10 cellular contexts compared by ENCODE assay signal in the genomic region with DNA sequence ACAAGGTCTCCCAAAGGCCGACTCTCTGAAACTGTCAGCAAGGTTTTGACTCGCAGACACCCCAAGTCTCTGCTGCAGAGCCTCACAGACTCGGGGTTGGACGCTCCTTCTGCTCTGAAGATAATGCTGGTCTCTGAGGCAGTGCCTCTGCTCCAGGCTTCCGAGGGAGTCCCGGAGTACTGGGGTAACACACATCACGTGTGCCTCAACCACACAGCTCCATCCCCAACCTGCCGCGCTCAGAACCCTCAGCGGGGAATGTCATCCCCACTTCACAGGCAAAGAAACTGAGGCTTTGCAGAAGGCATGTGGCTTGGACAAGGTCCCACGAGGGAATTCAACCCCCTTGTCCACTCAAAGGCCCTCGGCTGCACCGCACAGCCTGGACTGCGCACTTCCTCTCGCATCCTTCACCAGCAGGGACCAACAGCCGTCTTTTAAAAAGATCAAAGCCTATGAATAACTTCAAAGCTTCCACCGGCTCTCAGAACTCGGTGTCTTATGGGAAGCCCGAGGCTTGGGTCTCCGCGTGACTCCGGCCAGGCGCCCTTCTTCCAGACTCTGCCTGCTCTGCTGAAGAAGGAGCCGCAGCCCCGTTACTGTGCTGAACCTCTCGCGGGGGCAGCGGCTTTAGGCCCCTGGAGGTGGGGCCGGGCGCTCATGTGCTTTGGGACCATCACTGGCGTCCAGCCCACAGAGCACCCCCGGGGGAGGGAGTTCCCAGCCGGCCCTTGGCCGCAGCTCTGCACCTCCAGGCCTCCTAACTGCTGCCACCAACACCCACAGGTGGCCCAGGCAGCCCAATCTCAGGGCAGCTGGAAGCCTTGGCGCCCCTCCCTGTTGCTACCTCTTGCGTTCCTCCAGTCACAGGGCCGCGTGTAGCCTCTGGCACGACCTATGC. TPM values are rescaled to one million over a fixed set of nuclear protein-coding genes. Genes with fewer than 3 reads are reported as not detected.
DNase-seq lines count a peak whose midpoint lies in the region; ATAC-seq and TF ChIP-seq lines count a peak whose summit lies in the region.
"Had no signal": no experiment of that assay in that cellular context is flagged by ENCODE, and none has a peak within 500 bp of the region (broad histone marks: within the 10 kb centered on the region; RNA-seq: fewer than 3 reads in every experiment).

No MANE protein-coding gene starts in this region.

- H3K27me3 ChIP-seq in spleen (replicated peaks in 1 of 7), result peaks cover 0 to 22% (median 5%) of the 10 kb centered on the region in 7 donors

- H3K36me3 ChIP-seq in HEK293 (ENCODE audit: control insufficient read depth in 2 of 2, insufficient read depth in 1 of 2, low read length in 2 of 2), result no peaks in the 10 kb centered on the region
- peaks cover 0 to 53% (median 22%) of the 10 kb centered on the region in 6 donors for H3K36me3 ChIP-seq in spleen

- WGBS in spleen, 5 donors, result 47 to 67% (median 61%) methylated on average over 17 to 39 of the region's 39 CpGs

- H3K4me3 ChIP-seq in HEK293 (ENCODE audit: low read depth, low read length), result no peak overlapping the region
- peak overlapping the region; percentile 50 to 86 (median 62) for H3K4me3 ChIP-seq in spleen

- ATAC-seq in left ventricle myocardium superior (no peak), HG02763 (IDR thresholded peaks at IDR 0.05; ENCODE audit: unreplicated experiment) (no peak), GM21526 (IDR thresholded peaks at IDR 0.05; ENCODE audit: low FRiP score, unreplicated experiment) (no peak)

- no peaks in the 10 kb centered on the region for H3K4me1 ChIP-seq in HEK293 (ENCODE audit: control insufficient read depth, insufficient read depth, low read length)
- peaks cover 36 to 99% (median 80%) of the 10 kb centered on the region in 6 donors for H3K4me1 ChIP-seq in spleen

- CTCF ChIA-PET in HEK293 (lab: Yijun Ruan, JAX), result no interaction called here
- CTCF ChIA-PET in activated naive CD4-positive, alpha-beta T cell treated with anti-CD3 and anti-CD28 coated beads, Interleukin-2, amount 10 ng/mL, durations not matched to agents 7 days and 5 days (lab: Charles Lee), result interaction anchor here (0.7 to 1.1 kb wide), 4 partner anchors 12 to 110 kb away, joined by 3 to 4 read pairs (median 3); no protein-coding TSS in a partner anchor

- no peaks in the 10 kb centered on the region for H3K9me3 ChIP-seq in HEK293 (ENCODE audit: control insufficient read depth, insufficient read depth, low read depth, low read length)
- no peaks in the 10 kb centered on the region for H3K9me3 ChIP-seq in spleen

- H3K27me3 Mint-ChIP-seq in activated naive CD4-positive, alpha-beta T cell treated with anti-CD3 and anti-CD28 coated beads, Interleukin-2, amount 10 ng/mL, durations not matched to agents 7 days and 5 days, result no peaks in the 10 kb centered on the region

- TF ChIP-seq CTCF in HEK293 (tag by site-specific recombination; IDR thresholded peaks at IDR 0.05), result no peak
- no peak for TF ChIP-seq CTCF in spleen (IDR thresholded peaks at IDR 0.05 in 8 of 11, conservative IDR thresholded peaks at IDR 0.05 in 3 of 11)

- POLR2A ChIA-PET in HEK293 (lab: Yijun Ruan, JAX), result no interaction called here

- H3K4me1 Mint-ChIP-seq in activated naive CD4-positive, alpha-beta T cell treated with anti-CD3 and anti-CD28 coated beads, Interleukin-2, amount 10 ng/mL, durations not matched to agents 7 days and 5 days, result peaks cover 65% of the 10 kb centered on the region

- no peak for TF ChIP-seq POLR2A in spleen (IDR thresholded peaks at IDR 0.05)

- H3K9me3 Mint-ChIP-seq in activated naive CD4-positive, alpha-beta T cell treated with anti-CD3 and anti-CD28 coated beads, Interleukin-2, amount 10 ng/mL, durations not matched to agents 7 days and 5 days, result no peaks in the 10 kb centered on the region

- intact Hi-C loops in left ventricle myocardium superior (cut with micrococcal nuclease), result no loop called here
- intact Hi-C loops in spleen (cut with DNase I; ENCODE audit: low total_unique reads), result no loop called here

- peak overlapping the region; percentile 100 for H3K4me3 Mint-ChIP-seq in activated naive CD4-positive, alpha-beta T cell treated with anti-CD3 and anti-CD28 coated beads, Interleukin-2, amount 10 ng/mL, durations not matched to agents 7 days and 5 days

- peak; percentile 63 for DNase-seq in activated naive CD4-positive, alpha-beta T cell treated with anti-CD3 and anti-CD28 coated beads, Interleukin-2, amount 10 ng/mL, durations not matched to agents 7 days and 5 days
- DNase-seq in left ventricle myocardium superior, result peak; percentile 50
- DNase-seq in spleen, result peak; percentile 74
- no peak for DNase-seq in GF-D8 (lab: John Stamatoyannopoulos, UW)
- no peak for DNase-seq in GDM1 (lab: John Stamatoyannopoulos, UW)
- DNase-seq: activated CD4-positive, CD25-positive, alpha-beta regulatory T cell had no signal

- H3K36me3 Mint-ChIP-seq in activated naive CD4-positive, alpha-beta T cell treated with anti-CD3 and anti-CD28 coated beads, Interleukin-2, amount 10 ng/mL, durations not matched to agents 7 days and 5 days, result peaks cover 50% of the 10 kb centered on the region

- peak overlapping the region; percentile 94 for H3K27ac Mint-ChIP-seq in activated naive CD4-positive, alpha-beta T cell treated with anti-CD3 and anti-CD28 coated beads, Interleukin-2, amount 10 ng/mL, durations not matched to agents 7 days and 5 days

- H3K27ac ChIP-seq in HEK293 (ENCODE audit: extremely low read depth, low read depth, low read length) (no peak overlapping the region), spleen (peak overlapping the region in 7 of 8 donors; percentile 15 to 95 (median 90))

TF ChIP-seq in HEK293, 187 proteins besides CTCF, POLR2A, EP300 and RAD21:
- TF ChIP-seq SCRT2 (tag by site-specific recombination; IDR thresholded peaks at IDR 0.05) (0 out of 2 replicates have a peak, but pooled peaks have one; percentile 26), ZNF391 (tag by site-specific recombination; IDR thresholded peaks at IDR 0.05; ENCODE audit: borderline replicate concordance, low read depth) (no peak)
TF ChIP-seq in HEK293: peak in this region for 1.

RNA-seq across cellular contexts. Expression of a gene that starts 2.2 kb away (rescaled TPM):
- total RNA-seq in left ventricle myocardium superior, result 28.8 TPM
- total RNA-seq in spleen, result 10 to 100 TPM; 12.6 to 47.1 (median 26.9) TPM
- 10 to 100 TPM; 10.1 to 21.0 (median 13.6) TPM for polyA plus RNA-seq in spleen

RNA-seq across cellular contexts. Expression of a gene that starts 42.5 kb away (rescaled TPM):
- total RNA-seq in left ventricle myocardium superior, result 21.6 TPM
- 10 to 100 TPM; 28.5 to 64.2 (median 44.0) TPM for total RNA-seq in spleen
- polyA plus RNA-seq in spleen, result 100 to 1,000 TPM in 1 of 3 donors, 10 to 100 TPM in 2; 60.3 to 110 (median 83.5) TPM

RNA-seq across cellular contexts. Expression of a gene that starts 46.9 kb away (rescaled TPM):
- total RNA-seq in left ventricle myocardium superior, result not detected
- total RNA-seq in spleen, result under 1 TPM in 5 of 7 donors, not detected in 2; 0.23 to 0.85 (median 0.60) TPM
- polyA plus RNA-seq in spleen, result under 1 TPM in 2 of 3 donors, not detected in 1; 0.03 to 0.19 TPM
- total RNA-seq: frontal cortex had no signal

Comparison
In these comparisons a context has a peak if more than half of its experiments do, and no peak if none do; other contexts are left out.
1. DNase-seq: peak in activated naive CD4-positive, alpha-beta T cell treated with anti-CD3 and anti-CD28 coated beads, Interleukin-2, amount 10 ng/mL, durations not matched to agents 7 days and 5 days (single experiment), left ventricle myocardium superior (single experiment) and spleen (single experiment); none in GF-D8 (single experiment) and GDM1 (single experiment).